In genomic region chr3:98730338-98730737, GRCh38 we compare ENCODE assay signal across 10 cellular contexts. TPM values are rescaled to one million over a fixed set of nuclear protein-coding genes. Genes with fewer than 3 reads are reported as not detected.
DNase-seq lines count a peak whose midpoint lies in the region; ATAC-seq and TF ChIP-seq lines count a peak whose summit lies in the region.
"Had no signal": no experiment of that assay in that cellular context is flagged by ENCODE, and none has a peak within 500 bp of the region (broad histone marks: within the 10 kb centered on the region; RNA-seq: fewer than 3 reads in every experiment).

No MANE protein-coding gene starts in this region.

- H3K4me1 Mint-ChIP-seq in effector memory CD8-positive, alpha-beta T cell (ENCODE audit: low read depth in 2 of 2) = peaks cover 0 to 7% of the 10 kb centered on the region in 2 donors
- peaks cover 30% of the 10 kb centered on the region for H3K4me1 Mint-ChIP-seq in GM23338

- H4K20me1 ChIP-seq in GM23338 (replicated peaks; ENCODE audit: insufficient read depth) = no peaks in the 10 kb centered on the region

- no peaks in the 10 kb centered on the region; the same call in 1 of the 2 replicates for H3K79me2 ChIP-seq in GM23338 (replicated peaks; ENCODE audit: insufficient read depth)

- no peak overlapping the region for H3K4me3 Mint-ChIP-seq in effector memory CD8-positive, alpha-beta T cell
- no peak overlapping the region; the same call in 2 of the 3 replicates for H3K4me3 Mint-ChIP-seq in GM23338

- H3K4me1 ChIP-seq in GM23338 (ENCODE audit: insufficient read depth) = peaks cover 20% of the 10 kb centered on the region

- peaks cover 50% of the 10 kb centered on the region for H3K27me3 ChIP-seq in GM23338 (ENCODE audit: insufficient read depth)

- no peak overlapping the region for H2AFZ ChIP-seq in GM23338

- H3K9me2 ChIP-seq in GM23338 (ENCODE audit: insufficient read depth) = no peaks in the 10 kb centered on the region

- H3K27ac ChIP-seq in GM23338 (ENCODE audit: low read depth) = no peak overlapping the region
- H3K27ac ChIP-seq: prostate gland had no signal

- ATAC-seq in GM21381 (IDR thresholded peaks at IDR 0.05; ENCODE audit: unreplicated experiment) (peak; percentile 38), GM23338 (no peak)
- no peak for ATAC-seq in effector memory CD8-positive, alpha-beta T cell (replicated peaks)

- H3K27ac Mint-ChIP-seq in effector memory CD8-positive, alpha-beta T cell = no peak overlapping the region
- H3K27ac Mint-ChIP-seq in GM23338 = no peak overlapping the region

- no peak overlapping the region for H3K4me2 ChIP-seq in GM23338

- H3K36me3 Mint-ChIP-seq in effector memory CD8-positive, alpha-beta T cell (ENCODE audit: insufficient read depth) = no peaks in the 10 kb centered on the region
- H3K36me3 Mint-ChIP-seq in GM23338 (ENCODE audit: low read depth) = no peaks in the 10 kb centered on the region

- H3K36me3 ChIP-seq in GM23338 (ENCODE audit: insufficient read depth) = no peaks in the 10 kb centered on the region
- H3K36me3 ChIP-seq: prostate gland had no signal

- DNase-seq in Daoy (ENCODE audit: low read depth) (peak; percentile 82), M059J (ENCODE audit: low read depth) (peak; percentile 83), glomerular endothelial cell (ENCODE audit: extremely low read depth, low read depth, low spot score) (peak; percentile 79), GM23338 (ENCODE audit: low spot score) (no peak), kidney glomerular epithelial cell (lab: John Stamatoyannopoulos, UW) (no peak), NCI-H1436 (lab: John Stamatoyannopoulos, UW) (no peak)
- no peak for DNase-seq in effector memory CD8-positive, alpha-beta T cell
- DNase-seq: DMS 273 treated with DMSO at 0.1 percent for 48 hours had no signal

- H3K27me3 Mint-ChIP-seq in effector memory CD8-positive, alpha-beta T cell = peaks cover 64 to 82% of the 10 kb centered on the region in 2 donors
- H3K27me3 Mint-ChIP-seq in GM23338 (ENCODE audit: insufficient read depth, low read depth, poor library complexity) = peaks cover 18% of the 10 kb centered on the region

- no peaks in the 10 kb centered on the region for H3K9me3 Mint-ChIP-seq in effector memory CD8-positive, alpha-beta T cell
- no peaks in the 10 kb centered on the region; the same call in 2 of the 3 replicates for H3K9me3 Mint-ChIP-seq in GM23338

- no peaks in the 10 kb centered on the region for H3F3A ChIP-seq in GM23338 (replicated peaks; ENCODE audit: low read depth)

- TF ChIP-seq CTCF in GM23338 (conservative IDR thresholded peaks at IDR 0.05; ENCODE audit: low read depth in 2 of 2) = no peak

- no peak overlapping the region for H3K4me3 ChIP-seq in GM23338
- H3K4me3 ChIP-seq: prostate gland had no signal

TF ChIP-seq in GM23338, 12 proteins besides CTCF, POLR2A, EP300 and RAD21 (continues in another document):
- TF ChIP-seq STAT1 (IDR thresholded peaks at IDR 0.05; ENCODE audit: unreplicated experiment) (no peak), REST (IDR thresholded peaks at IDR 0.05; ENCODE audit: unreplicated experiment) (no peak), EZH2 (IDR thresholded peaks at IDR 0.05; ENCODE audit: low read depth, unreplicated experiment) (no peak), ZNF331 (CRISPR knock-in tag; IDR thresholded peaks at IDR 0.05; ENCODE audit: low read depth) (no peak), EZH2phosphoT487 (IDR thresholded peaks at IDR 0.05; ENCODE audit: unreplicated experiment) (no peak), ZNF462 (CRISPR knock-in tag; IDR thresholded peaks at IDR 0.05) (no peak), JUNB (IDR thresholded peaks at IDR 0.05; ENCODE audit: unreplicated experiment) (no peak), ZNF114 (CRISPR knock-in tag; IDR thresholded peaks at IDR 0.05) (no peak)

RNA-seq across cellular contexts. Expression of gene ST3GAL6, which starts 32.8 kb away (rescaled TPM):
- total RNA-seq in Daoy (2014; rRNA removed; shearing (Covaris generic)) = 1.2 and 3.4 TPM in 2 replicates
- total RNA-seq in M059J (2014; rRNA removed; shearing (Covaris generic)) = 11.6 and 19.4 TPM in 2 replicates
- total RNA-seq in glomerular endothelial cell = 7.5 and 13.2 TPM in 2 replicates
- 3.7 and 4.7 TPM in 2 replicates for total RNA-seq in GM23338 (2014; rRNA removed; shearing (Covaris generic))
- polyA plus RNA-seq in GM23338 (2016; fragmentation: Nextera tagmentation; extraction: Ambion mirVana) = 6.4 and 8.1 TPM in 2 replicates

Comparison
In these comparisons a context has a peak if more than half of its experiments do, and no peak if none do; other contexts are left out.
1. DNase-seq: peak in Daoy (single experiment), M059J (single experiment) and glomerular endothelial cell (single experiment); none in effector memory CD8-positive, alpha-beta T cell (0 of 3), GM23338 (single experiment), kidney glomerular epithelial cell (single experiment) and NCI-H1436 (single experiment).